Comparison of ENCODE assay signal across 8 cellular contexts in genomic region chr5:127028822-127029457, GRCh38. TPM values are rescaled to one million over a fixed set of nuclear protein-coding genes. Genes with fewer than 3 reads are reported as not detected.
DNase-seq lines count a peak whose midpoint lies in the region; ATAC-seq and TF ChIP-seq lines count a peak whose summit lies in the region.

No MANE protein-coding gene starts in this region.

- intact Hi-C loops in Caco-2 (cut with micrococcal nuclease; ENCODE audit: unreplicated experiment) = no loop called here
- intact Hi-C loops in activated CD8-positive, alpha-beta T cell treated with anti-CD3 and anti-CD28 coated beads for 36 hours (cut with micrococcal nuclease) = no loop called here

- no peak overlapping the region for H3K4me3 ChIP-seq in Caco-2 (ENCODE audit: low read depth, low read length)
- peak overlapping the region; percentile 97 for H3K4me3 ChIP-seq in thoracic aorta

- CTCF ChIA-PET in Caco-2 (lab: Charles Lee) = no interaction called here
- CTCF ChIA-PET in activated CD8-positive, alpha-beta T cell treated with anti-CD3 and anti-CD28 coated beads for 36 hours (lab: Charles Lee) = interaction anchor here (1.0 to 1.2 kb wide), 4 partner anchors 18 to 180 kb away, joined by 3 to 4 read pairs (median 4); no protein-coding TSS in a partner anchor

- POLR2A ChIA-PET in Caco-2 (lab: Charles Lee) = no interaction called here
- POLR2A ChIA-PET in activated CD8-positive, alpha-beta T cell treated with anti-CD3 and anti-CD28 coated beads for 36 hours (lab: Charles Lee) = interaction anchor here (0.9 to 3.1 kb wide), 5 partner anchors 17 to 251 kb away, joined by 3 to 14 read pairs (median 3); partner anchors contain the start of gene LMNB1

- peak overlapping the region; percentile 75 for H3K4me3 Mint-ChIP-seq in Caco-2 (ENCODE audit: unreplicated experiment)
- peak overlapping the region; percentile 87 for H3K4me3 Mint-ChIP-seq in activated CD8-positive, alpha-beta T cell treated with anti-CD3 and anti-CD28 coated beads for 36 hours

- H3K4me1 ChIP-seq in Caco-2 (no peaks in the 10 kb centered on the region), thoracic aorta (ENCODE audit: control insufficient read depth in 1 of 2, low read depth in 2 of 2) (peaks cover 0 to 10% of the 10 kb centered on the region in 2 donors)

- H3K27me3 ChIP-seq in Caco-2 (replicated peaks; ENCODE audit: control insufficient read depth, insufficient read depth, low read length) (no peaks in the 10 kb centered on the region; the same call in 1 of the 2 replicates), thoracic aorta (replicated peaks; ENCODE audit: insufficient read depth) (no peaks in the 10 kb centered on the region)

- DNase-seq in Caco-2 (no peak), KG1 (lab: John Stamatoyannopoulos, UW) (peak; percentile 6), islet precursor cell (peak; percentile 68), thoracic aorta (ENCODE audit: low spot score) (no peak), RKO (ENCODE audit: low spot score) (no peak)
- peak; percentile 27 for DNase-seq in activated CD8-positive, alpha-beta T cell treated with anti-CD3 and anti-CD28 coated beads for 36 hours

- no peaks in the 10 kb centered on the region for H3K36me3 ChIP-seq in Caco-2 (ENCODE audit: control insufficient read depth, insufficient read depth, low read length)
- no peaks in the 10 kb centered on the region for H3K36me3 ChIP-seq in thoracic aorta

- H3K9me3 ChIP-seq in Caco-2 (no peaks in the 10 kb centered on the region), thoracic aorta (no peaks in the 10 kb centered on the region)

- no peak overlapping the region for H3K27ac ChIP-seq in thoracic aorta

- peaks cover 30% of the 10 kb centered on the region for H3K27me3 Mint-ChIP-seq in Caco-2 (ENCODE audit: insufficient read depth, unreplicated experiment)
- H3K27me3 Mint-ChIP-seq in activated CD8-positive, alpha-beta T cell treated with anti-CD3 and anti-CD28 coated beads for 36 hours = peaks cover 7% of the 10 kb centered on the region

- TF ChIP-seq CTCF in Caco-2 (IDR thresholded peaks at IDR 0.05; ENCODE audit: insufficient read depth in 1 of 2, low read depth in 1 of 2, low read length in 1 of 2, severe bottlenecking in 1 of 2, unreplicated experiment in 1 of 2) (no peak), thoracic aorta (IDR thresholded peaks at IDR 0.05) (no peak)
- no peak for TF ChIP-seq CTCF in activated CD8-positive, alpha-beta T cell treated with anti-CD3 and anti-CD28 coated beads for 36 hours (IDR thresholded peaks at IDR 0.05)

- H3K27ac Mint-ChIP-seq in Caco-2 (ENCODE audit: unreplicated experiment) = no peak overlapping the region
- H3K27ac Mint-ChIP-seq in activated CD8-positive, alpha-beta T cell treated with anti-CD3 and anti-CD28 coated beads for 36 hours = no peak overlapping the region

- peaks cover 11% of the 10 kb centered on the region for H3K4me1 Mint-ChIP-seq in Caco-2 (ENCODE audit: low read depth, unreplicated experiment)
- H3K4me1 Mint-ChIP-seq in activated CD8-positive, alpha-beta T cell treated with anti-CD3 and anti-CD28 coated beads for 36 hours (ENCODE audit: low read depth) = peaks cover 20% of the 10 kb centered on the region

- no peaks in the 10 kb centered on the region for H3K9me3 Mint-ChIP-seq in Caco-2 (ENCODE audit: unreplicated experiment)
- H3K9me3 Mint-ChIP-seq in activated CD8-positive, alpha-beta T cell treated with anti-CD3 and anti-CD28 coated beads for 36 hours = no peaks in the 10 kb centered on the region

- BruUV-seq in Caco-2 (replicated peaks; lab: Mats Ljungman, UMichigan) = no TSS peak

- ATAC-seq in activated CD8-positive, alpha-beta T cell treated with anti-CD3 and anti-CD28 coated beads for 36 hours = no peak
- ATAC-seq in thoracic aorta (ENCODE audit: insufficient number of reproducible peaks, low FRiP score, low read depth) (no peak), HG02884 (IDR thresholded peaks at IDR 0.05; ENCODE audit: unreplicated experiment) (no peak), HG02798 (IDR thresholded peaks at IDR 0.05; ENCODE audit: poor library complexity, unreplicated experiment) (no peak)

- no peaks in the 10 kb centered on the region for H3K36me3 Mint-ChIP-seq in Caco-2 (ENCODE audit: insufficient read depth, unreplicated experiment)
- no peaks in the 10 kb centered on the region for H3K36me3 Mint-ChIP-seq in activated CD8-positive, alpha-beta T cell treated with anti-CD3 and anti-CD28 coated beads for 36 hours (ENCODE audit: low read depth)

RNA-seq across cellular contexts. Expression of gene MARCHF3, which starts 1.4 kb away (rescaled TPM):
- total RNA-seq in Caco-2 (2022) (0.49 and 0.61 TPM in 2 replicates), thoracic aorta (10 to 100 TPM; 10.4 to 34.1 TPM)
- total RNA-seq in activated CD8-positive, alpha-beta T cell treated with anti-CD3 and anti-CD28 coated beads for 36 hours = 1 to 10 TPM; 6.1 TPM

RNA-seq across cellular contexts. Expression of gene C5orf63, which starts 44.4 kb away (rescaled TPM):
- total RNA-seq in Caco-2 (2022) (7.6 and 10.5 TPM in 2 replicates), thoracic aorta (1 to 10 TPM; 1.1 to 2.0 TPM)
- 1 to 10 TPM; 9.5 TPM for total RNA-seq in activated CD8-positive, alpha-beta T cell treated with anti-CD3 and anti-CD28 coated beads for 36 hours

Comparison
In these comparisons a context has a peak if more than half of its experiments do, and no peak if none do; other contexts are left out.
1. DNase-seq: peak in KG1 (single experiment), activated CD8-positive, alpha-beta T cell treated with anti-CD3 and anti-CD28 coated beads for 36 hours (single experiment) and islet precursor cell (single experiment); none in Caco-2 (0 of 2), thoracic aorta (single experiment) and RKO (single experiment).